20 cellular contexts compared by ENCODE assay signal in genomic region chr9:124019771-124020519, GRCh38. TPM values are rescaled to one million over a fixed set of nuclear protein-coding genes. Genes with fewer than 3 reads are reported as not detected.
DNase-seq lines count a peak whose midpoint lies in the region; ATAC-seq, FAIRE-seq and TF ChIP-seq lines count a peak whose summit lies in the region.
"Had no signal": no experiment of that assay in that cellular context is flagged by ENCODE, and none has a peak within 500 bp of the region (broad histone marks: within the 10 kb centered on the region; RNA-seq: fewer than 3 reads in every experiment).

No MANE protein-coding gene starts in this region.

- ATAC-seq in HepG2 = no peak
- no peak for ATAC-seq in GM21526 (IDR thresholded peaks at IDR 0.05; ENCODE audit: low FRiP score, unreplicated experiment)

- no peaks in the 10 kb centered on the region for H3K9me3 Mint-ChIP-seq in activated naive CD4-positive, alpha-beta T cell treated with anti-CD3 and anti-CD28 coated beads, Interleukin-2, amount 50 U/mL, for 24 hours

- no peak for TF ChIP-seq RAD21 in HepG2 (CRISPR knock-in tag; IDR thresholded peaks at IDR 0.05)

- CTCF ChIA-PET in HepG2 (lab: Yijun Ruan, JAX; ENCODE audit: low intra/inter-chr PET ratio, low total read pairs) = no interaction called here

- H2AFZ ChIP-seq in HepG2 (ENCODE audit: low read length) = no peak overlapping the region
- H2AFZ ChIP-seq: GM23248 had no signal

- H3K27me3 ChIP-seq in HepG2 (ENCODE audit: control insufficient read depth in 1 of 2, insufficient read depth in 2 of 2, low read length in 2 of 2) = peaks cover 34 to 91% of the 10 kb centered on the region in 2 experiments

- TF ChIP-seq EP300 in HepG2 (IDR thresholded peaks at IDR 0.05; ENCODE audit: low read depth in 2 of 2, low read length in 2 of 2) (no peak), HepG2 (CRISPR knock-in tag; IDR thresholded peaks at IDR 0.05; ENCODE audit: borderline replicate concordance) (no peak)

- TF ChIP-seq CTCF in HepG2 (CRISPR knock-in tag; IDR thresholded peaks at IDR 0.05) = no peak
- no peak for TF ChIP-seq CTCF in kidney (IDR thresholded peaks at IDR 0.05; ENCODE audit: borderline replicate concordance, extremely low read depth, insufficient read depth)

- H3K9ac ChIP-seq in HepG2 (ENCODE audit: insufficient read depth, low read depth, low read length) (no peak overlapping the region), kidney (ENCODE audit: low read length in 2 of 2) (no peak overlapping the region)
- H3K9ac ChIP-seq: GM23248, KMS-11 had no signal

- H3K79me2 ChIP-seq in HepG2 (ENCODE audit: insufficient read depth, low read length) = no peaks in the 10 kb centered on the region

- H3K27ac ChIP-seq in HepG2 (ENCODE audit: extremely low read length, insufficient read depth, low read length) (no peak overlapping the region), kidney (ENCODE audit: low read depth in 2 of 2, low read length in 2 of 2) (no peak overlapping the region)
- H3K27ac ChIP-seq: C4-2B, GM23248, KMS-11 had no signal

- in situ Hi-C loops in HepG2 (cut with HindIII; ENCODE audit: extremely low pct_ligation_motif_present, low pct_unique_long_range_greater_than_20kb) = no loop called here

- no peak overlapping the region for H3K4me3 Mint-ChIP-seq in activated naive CD4-positive, alpha-beta T cell treated with anti-CD3 and anti-CD28 coated beads, Interleukin-2, amount 50 U/mL, for 24 hours

- H3K36me3 ChIP-seq in HepG2 (replicated peaks in 1 of 2; ENCODE audit: control insufficient read depth in 1 of 2, insufficient read depth in 2 of 2, low read length in 2 of 2) = no peaks in the 10 kb centered on the region
- no peaks in the 10 kb centered on the region for H3K36me3 ChIP-seq in kidney (ENCODE audit: control insufficient read depth in 1 of 2, insufficient read depth in 2 of 2, low read length in 2 of 2)

- 0 out of 2 replicates have a peak, but pooled peaks cover 4% of the 10 kb centered on the region for H4K20me1 ChIP-seq in HepG2 (ENCODE audit: insufficient read depth, low read length)

- no peak overlapping the region for H3K4me2 ChIP-seq in HepG2 (ENCODE audit: low read depth, low read length)
- H3K4me2 ChIP-seq: KMS-11 had no signal

- no peak for DNase-seq in activated naive CD4-positive, alpha-beta T cell treated with anti-CD3 and anti-CD28 coated beads, Interleukin-2, amount 50 U/mL, for 16 hours
- DNase-seq in astrocyte of the hippocampus (ENCODE audit: low read depth, low spot score) (peak; percentile 65), HepG2 (ENCODE audit: low spot score) (no peak), NCI-H345 (lab: John Stamatoyannopoulos, UW) (no peak), kidney (no peak)
- no peak for DNase-seq in stimulated activated CD8-positive, alpha-beta memory T cell treated with anti-CD3 and anti-CD28 coated beads, Interleukin-4, amount 100 ng/mL, for 48 hours
- DNase-seq: EL, GM23248, NCI-H1048, NCI-H1436 treated with DMSO at 0.1 percent for 48 hours, NCI-H2081, NCI-H2227 treated with DMSO at 0.1 percent for 48 hours, NCI-H524 treated with DMSO at 0.1 percent for 48 hours, SHP77 had no signal

- BruUV-seq in HepG2 (replicated peaks; lab: Mats Ljungman, UMichigan) = no TSS peak

- intact Hi-C loops in HepG2 (cut with micrococcal nuclease; ENCODE audit: unreplicated experiment) = no loop called here
- intact Hi-C loops in kidney (cut with DNase I) = no loop called here

- no peak for TF ChIP-seq POLR2A in HepG2 (IDR thresholded peaks at IDR 0.05; ENCODE audit: insufficient read depth in 1 of 2, low read depth in 2 of 2, low read length in 2 of 2)

- H3K27me3 Mint-ChIP-seq in activated naive CD4-positive, alpha-beta T cell treated with anti-CD3 and anti-CD28 coated beads, Interleukin-2, amount 50 U/mL, for 24 hours = peaks cover 62% of the 10 kb centered on the region

- H3K4me3 ChIP-seq in HepG2 (replicated peaks in 1 of 3; ENCODE audit: insufficient read depth in 1 of 3, low read depth in 2 of 3, low read length in 3 of 3) (no peak overlapping the region), kidney (ENCODE audit: low read length in 2 of 2) (no peak overlapping the region)
- H3K4me3 ChIP-seq: GM23248 had no signal

- H3K4me1 Mint-ChIP-seq in activated naive CD4-positive, alpha-beta T cell treated with anti-CD3 and anti-CD28 coated beads, Interleukin-2, amount 50 U/mL, for 24 hours = peaks cover 32% of the 10 kb centered on the region

- H3K9me3 ChIP-seq in HepG2 (ENCODE audit: low read length) (no peaks in the 10 kb centered on the region), kidney (ENCODE audit: control insufficient read depth in 1 of 2, low read length in 2 of 2) (no peaks in the 10 kb centered on the region)

- H3K36me3 Mint-ChIP-seq in activated naive CD4-positive, alpha-beta T cell treated with anti-CD3 and anti-CD28 coated beads, Interleukin-2, amount 50 U/mL, for 24 hours = no peaks in the 10 kb centered on the region

- 35% methylated on average over 12 of the region's 15 CpGs for WGBS in HepG2 (ENCODE audit: low lambda C conversion rate)

- no peak for FAIRE-seq in HepG2 (lab: Jason Lieb, UNC)
- FAIRE-seq in kidney (lab: Jason Lieb, UNC) = no peak
- FAIRE-seq: A204.1 had no signal

- H3K4me1 ChIP-seq in HepG2 (ENCODE audit: insufficient read depth, low read length) = peaks cover 35% of the 10 kb centered on the region
- H3K4me1 ChIP-seq in kidney (ENCODE audit: control insufficient read depth in 1 of 2, insufficient read depth in 1 of 2, low read depth in 1 of 2, low read length in 2 of 2) = peaks cover 0 to 6% of the 10 kb centered on the region in 2 donors

- peak overlapping the region; percentile 30 for H3K27ac Mint-ChIP-seq in activated naive CD4-positive, alpha-beta T cell treated with anti-CD3 and anti-CD28 coated beads, Interleukin-2, amount 50 U/mL, for 24 hours

- POLR2A ChIA-PET in HepG2 (lab: Yijun Ruan, JAX) = no interaction called here

TF ChIP-seq in HepG2, 621 proteins besides CTCF, POLR2A, EP300 and RAD21:
- no peak for TF ChIP-seq CBX2 (IDR thresholded peaks at IDR 0.05; ENCODE audit: low read depth, low read length)
- 0 out of 2 replicates have a peak, but pooled peaks have one; percentile 15 for TF ChIP-seq CBX2 (CRISPR knock-in tag; IDR thresholded peaks at IDR 0.05; ENCODE audit: low read depth)
- TF ChIP-seq ZNF781 (CRISPR knock-in tag; IDR thresholded peaks at IDR 0.05; ENCODE audit: borderline replicate concordance, not compliant biosample characterization) = no peak
- TF ChIP-seq ZNF629 (CRISPR knock-in tag; conservative IDR thresholded peaks at IDR 0.05) = peak; percentile 42
- TF ChIP-seq RFX5 (IDR thresholded peaks at IDR 0.05; ENCODE audit: low read depth, low read length) = no peak
- no peak for TF ChIP-seq TMF1 (CRISPR knock-in tag; IDR thresholded peaks at IDR 0.05; ENCODE audit: low read depth)

RNA-seq across cellular contexts. Expression of gene LHX2, which starts 8.4 kb away (rescaled TPM):
- total RNA-seq in HepG2 (2016; rRNA removed; fragmentation: Illumina TruSeq; extraction: Trizol) (not detected in 2 replicates), kidney (not detected)
- total RNA-seq in HepG2 (2016; cell fraction: cytosol; rRNA removed; fragmentation: Illumina TruSeq; extraction: Trizol; ENCODE audit: low read depth) = not detected in 2 replicates
- not detected in 2 replicates for total RNA-seq in HepG2 (2016; cell fraction: insoluble cytoplasmic fraction; rRNA removed; fragmentation: Illumina TruSeq; extraction: Trizol)
- not detected in 2 replicates for total RNA-seq in HepG2 (2016; cell fraction: membrane; rRNA removed; fragmentation: Illumina TruSeq; extraction: Trizol)
- not detected in 2 replicates for total RNA-seq in HepG2 (2016; cell fraction: nucleus; rRNA removed; fragmentation: Illumina TruSeq; extraction: Trizol)
- polyA plus RNA-seq in HepG2 (2011; rRNA removed) (not detected in 2 replicates), kidney (ENCODE audit: insufficient read depth, low read depth, low replicate concordance) (not detected)
- not detected in 2 replicates for polyA plus RNA-seq in HepG2 (2011; cell fraction: cytosol; rRNA removed)
- polyA plus RNA-seq in HepG2 (2011; cell fraction: nucleus; rRNA removed) = 0.12 TPM in 1 of 2 replicates, not detected in the other
- polyA plus RNA-seq in HepG2 (2012) = not detected in 2 replicates
- not detected in 2 replicates for polyA plus RNA-seq in HepG2 (2016; cell fraction: cytosol; fragmentation: Illumina TruSeq; extraction: Trizol; ENCODE audit: low read depth)
- not detected in 2 replicates for polyA plus RNA-seq in HepG2 (2016; cell fraction: insoluble cytoplasmic fraction; fragmentation: Illumina TruSeq; extraction: Trizol; ENCODE audit: low read depth)
- polyA plus RNA-seq in HepG2 (2016; cell fraction: membrane; fragmentation: Illumina TruSeq; extraction: Trizol; ENCODE audit: low read depth) = not detected in 2 replicates
- not detected in 2 replicates for polyA plus RNA-seq in HepG2 (2016; cell fraction: nucleus; fragmentation: Illumina TruSeq; extraction: Trizol; ENCODE audit: insufficient read depth, low read depth)
- 16.6 TPM in 1 of 2 replicates, not detected in the other for polyA minus RNA-seq in HepG2 (2011; rRNA and poly(A)+ RNA removed; ENCODE audit: low replicate concordance)
- 0.44 TPM in 1 of 2 replicates, not detected in the other for polyA minus RNA-seq in HepG2 (2011; cell fraction: cytosol; rRNA and poly(A)+ RNA removed)
- not detected in 2 replicates for polyA minus RNA-seq in HepG2 (2011; cell fraction: nucleus; rRNA and poly(A)+ RNA removed)
- total RNA-seq: GM23248, OCI-LY7 had no signal
- polyA plus RNA-seq: GM23248 had no signal
